Comparison of ENCODE assay signal across 7 cellular contexts in the genomic region with DNA sequence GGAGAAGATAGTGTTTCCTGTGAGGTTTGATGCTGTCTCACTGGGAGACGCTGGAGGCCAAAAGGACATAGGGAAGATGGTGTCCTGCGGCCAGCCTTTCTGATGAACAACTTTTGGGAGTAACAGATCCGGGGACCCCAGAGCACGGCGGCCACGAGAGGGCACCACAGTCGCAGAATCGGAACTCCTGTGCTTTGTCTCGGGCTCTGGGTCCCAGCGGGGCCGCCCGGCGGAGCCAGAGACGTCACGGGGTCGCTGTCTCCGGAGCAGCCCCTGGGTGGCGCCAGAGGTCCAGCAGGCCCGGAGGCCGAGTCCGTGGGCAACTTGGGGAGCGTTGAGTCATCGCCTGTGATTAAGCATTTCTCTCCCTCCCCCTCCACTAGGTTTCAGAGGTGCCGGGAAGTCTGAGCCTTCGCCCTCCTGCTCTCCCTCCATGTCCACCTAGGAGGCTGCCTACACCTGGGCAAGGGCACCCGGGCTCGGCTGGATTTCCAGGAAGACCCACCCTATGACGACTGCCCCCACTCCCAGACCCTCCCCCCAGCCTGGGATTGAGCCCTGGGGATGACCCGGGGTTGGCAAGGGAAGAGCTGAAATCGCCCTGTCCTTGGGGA. TPM values are rescaled to one million over a fixed set of nuclear protein-coding genes. Genes with fewer than 3 reads are reported as not detected.
DNase-seq lines count a peak whose midpoint lies in the region; ATAC-seq and TF ChIP-seq lines count a peak whose summit lies in the region.

No MANE protein-coding gene starts in this region.

- no peaks in the 10 kb centered on the region for H3K36me3 ChIP-seq in hepatocyte (replicated peaks; ENCODE audit: insufficient read depth, low read depth)

- H3K9me3 ChIP-seq in hepatocyte (ENCODE audit: low read depth), result no peaks in the 10 kb centered on the region

- peaks cover 19% of the 10 kb centered on the region for H3K4me1 ChIP-seq in hepatocyte (ENCODE audit: insufficient read depth)

- peak overlapping the region; percentile 65 for H3K27ac ChIP-seq in hepatocyte

- DNase-seq in NCI-H2029 (lab: John Stamatoyannopoulos, UW), result peak; percentile 82
- DNase-seq in T-helper 9 cell, result peak; percentile 98
- peak; percentile 99 for DNase-seq in astrocyte of the hippocampus (ENCODE audit: low read depth, low spot score)
- peak; percentile 98 for DNase-seq in hepatocyte (ENCODE audit: low spot score)
- DNase-seq in retinal pigment epithelial cell (ENCODE audit: low read depth), result peak; percentile 72

- peak overlapping the region; percentile 75 for H3K4me2 ChIP-seq in hepatocyte

- no peaks in the 10 kb centered on the region for H3K27me3 ChIP-seq in hepatocyte

- H2AFZ ChIP-seq in hepatocyte, result peak overlapping the region; percentile 58

- TF ChIP-seq CTCF in hepatocyte (IDR thresholded peaks at IDR 0.05; ENCODE audit: poor library complexity) (peak; percentile 100), retinal pigment epithelial cell (conservative IDR thresholded peaks at IDR 0.05; ENCODE audit: low read depth, low read length) (peak; percentile 95)

- H4K20me1 ChIP-seq in hepatocyte (ENCODE audit: insufficient read depth, poor library complexity, severe bottlenecking), result no peaks in the 10 kb centered on the region

- H3K79me2 ChIP-seq in hepatocyte, result no peaks in the 10 kb centered on the region

- no peak for TF ChIP-seq POLR2A in GM18505 (IDR thresholded peaks at IDR 0.05; ENCODE audit: borderline replicate concordance, extremely low read depth, insufficient read depth, insufficient read length)

- H3K4me3 ChIP-seq in hepatocyte, result no peak overlapping the region
- H3K4me3 ChIP-seq in retinal pigment epithelial cell (ENCODE audit: low read length), result peak overlapping the region; percentile 29

- peak; percentile 75 for ATAC-seq in GM18505 (IDR thresholded peaks at IDR 0.05; ENCODE audit: unreplicated experiment)
- ATAC-seq in HG02973 (IDR thresholded peaks at IDR 0.05; ENCODE audit: unreplicated experiment), result peak; percentile 79

- no peaks in the 10 kb centered on the region for H3K9me2 ChIP-seq in hepatocyte (replicated peaks; ENCODE audit: insufficient read depth)

- WGBS in hepatocyte (ENCODE audit: low lambda C conversion rate, missing lambda C conversion rate), result 5% methylated on average over 29 of the region's 30 CpGs

RNA-seq across cellular contexts. Expression of a gene that starts 3.2 kb away (rescaled TPM):
- 0.60 TPM in 1 of 2 replicates, not detected in the other for total RNA-seq in hepatocyte
- polyA plus RNA-seq in hepatocyte, result 2.1 and 4.0 TPM in 2 replicates

RNA-seq across cellular contexts. Expression of a gene that starts 25.8 kb away (rescaled TPM):
- 2.2 and 14.4 TPM in 2 replicates for total RNA-seq in hepatocyte
- polyA plus RNA-seq in hepatocyte, result 3.2 and 4.5 TPM in 2 replicates

RNA-seq across cellular contexts. Expression of a gene that starts 25.8 kb away (rescaled TPM):
- 14.8 and 20.8 TPM in 2 replicates for total RNA-seq in hepatocyte
- 40.9 and 43.3 TPM in 2 replicates for polyA plus RNA-seq in hepatocyte

RNA-seq across cellular contexts. Expression of a gene that starts 58.1 kb away (rescaled TPM):
- 0.17 TPM in 1 of 2 replicates, not detected in the other for total RNA-seq in hepatocyte
- 2.4 and 3.3 TPM in 2 replicates for polyA plus RNA-seq in hepatocyte
